In genomic region chr2:143745060-143745459, GRCh38 we compare ENCODE assay signal across 2 cellular contexts.
A peak's percentile ranks its signal among the peaks of the same experiment; 100 is the strongest.
TF ChIP-seq lines count a peak whose summit lies in the region.

No MANE protein-coding gene starts in this region.

TF ChIP-seq in HEK293, 187 proteins besides CTCF, POLR2A, EP300 and RAD21:
- TF ChIP-seq HIC1 (tag by site-specific recombination; IDR thresholded peaks at IDR 0.05): no peak
- 0 out of 2 replicates have a peak, but pooled peaks have one; percentile 28 for TF ChIP-seq PRDM10 (tag by site-specific recombination; IDR thresholded peaks at IDR 0.05)
TF ChIP-seq in HEK293: peak in this region for 1.

TF ChIP-seq in H1, 55 proteins besides CTCF, POLR2A, EP300 and RAD21:
- TF ChIP-seq TEAD4 (IDR thresholded peaks at IDR 0.05; ENCODE audit: low read depth, low read length) (peak; percentile 89), MAFK (IDR thresholded peaks at IDR 0.05; ENCODE audit: low read depth, low read length) (0 out of 2 replicates have a peak, but pooled peaks have one; percentile 12), BACH1 (IDR thresholded peaks at IDR 0.05; ENCODE audit: low read length) (no peak), JUND (IDR thresholded peaks at IDR 0.05; ENCODE audit: low read length) (peak; percentile 27; the same call in 1 of the 2 replicates), KDM1A (IDR thresholded peaks at IDR 0.05; ENCODE audit: borderline replicate concordance, low read length) (no peak), RNF2 (IDR thresholded peaks at IDR 0.05; ENCODE audit: borderline replicate concordance, low read depth, low read length, missing control alignments, poor library complexity, severe bottlenecking) (no peak), TAF7 (optimal IDR thresholded peaks at IDR 0.05; ENCODE audit: borderline replicate concordance, low read depth, low read length) (no peak)
